Comparison of ENCODE assay signal across 8 cellular contexts in the genomic region with DNA sequence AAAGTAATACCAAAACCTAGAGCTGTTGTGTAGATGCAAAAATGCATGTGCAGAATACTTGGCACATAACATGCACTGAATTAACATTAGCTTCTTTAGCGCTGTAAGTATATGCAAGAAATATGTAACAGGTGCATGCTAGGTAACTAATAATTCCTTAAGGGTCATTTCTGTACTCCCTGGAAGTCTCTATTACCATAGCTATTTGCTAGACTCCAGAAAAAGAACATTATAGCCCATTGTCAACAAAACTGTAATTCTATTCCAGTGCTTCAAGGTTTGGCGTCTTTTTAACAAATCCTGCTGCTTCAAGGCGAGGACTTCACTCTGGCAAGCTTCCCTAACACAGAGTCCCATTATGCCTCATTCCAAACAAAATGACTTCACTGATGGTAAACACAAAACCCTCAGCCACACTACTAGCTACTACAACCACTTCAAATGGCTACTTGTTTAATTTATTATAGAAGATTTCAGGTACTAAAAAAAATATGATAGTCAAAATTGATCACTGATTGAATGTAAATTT. TPM values are rescaled to one million over a fixed set of nuclear protein-coding genes. Genes with fewer than 3 reads are reported as not detected.
A peak's percentile ranks its signal among the peaks of the same experiment; 100 is the strongest.
DNase-seq lines count a peak whose midpoint lies in the region.
"Had no signal": no experiment of that assay in that cellular context is flagged by ENCODE, and none has a peak within 500 bp of the region (broad histone marks: within the 10 kb centered on the region; RNA-seq: fewer than 3 reads in every experiment).

No MANE protein-coding gene starts in this region.

- no peaks in the 10 kb centered on the region for H4K20me1 ChIP-seq in GM23248 (ENCODE audit: insufficient read depth)

- no peak overlapping the region for H2AFZ ChIP-seq in GM23248

- no peaks in the 10 kb centered on the region for H3K27me3 ChIP-seq in GM23248 (replicated peaks; ENCODE audit: insufficient read depth)

- peaks cover 32% of the 10 kb centered on the region for H3K4me1 ChIP-seq in GM23248 (ENCODE audit: insufficient read depth)

- no peak overlapping the region for H3K27ac ChIP-seq in GM23248
- peak overlapping the region in 13 of 21 experiments; percentile 2 to 88 (median 75) for H3K27ac ChIP-seq in skin epidermis

- in situ Hi-C loops in GM23248 (cut with MboI) = no loop called here
- in situ Hi-C loops in SK-MEL-5 (cut with HindIII; ENCODE audit: low pct_unique_long_range_greater_than_20kb, low sequenced_read_pairs) = no loop called here

- H3F3A ChIP-seq in GM23248 (ENCODE audit: insufficient read depth) = peaks cover 17% of the 10 kb centered on the region

- H3K36me3 ChIP-seq in GM23248 (ENCODE audit: low read depth) = peaks cover 2% of the 10 kb centered on the region; the same call in 1 of the 2 replicates

- H3K9me2 ChIP-seq in GM23248 (ENCODE audit: insufficient read depth) = no peaks in the 10 kb centered on the region

- H3K9ac ChIP-seq in GM23248 = no peak overlapping the region

- H3K79me2 ChIP-seq in GM23248 (ENCODE audit: insufficient read depth) = peaks cover 100% of the 10 kb centered on the region

- H3K4me3 ChIP-seq in GM23248 (no peak overlapping the region), skin epidermis (no peak overlapping the region)

- H3K9me3 ChIP-seq in GM23248 (ENCODE audit: low read depth) = no peaks in the 10 kb centered on the region

- no peak overlapping the region for H3K4me2 ChIP-seq in GM23248 (ENCODE audit: unreplicated experiment)

- WGBS in GM23248 (ENCODE audit: low coverage in 1 of 2, low lambda C conversion rate in 2 of 2, missing lambda C conversion rate in 2 of 2), 2 experiments = 56% methylated on average over 3 of the region's 3 CpGs

- DNase-seq in GM23248 (peak; percentile 32), SK-MEL-5 (ENCODE audit: low read depth, low spot score) (peak; percentile 17), fibroblast of the conjunctiva (ENCODE audit: low read depth) (peak; percentile 13), KG1 (lab: John Stamatoyannopoulos, UW) (no peak), NCI-H226 (no peak), T-helper 9 cell (no peak)
- DNase-seq: activated CD8-positive, alpha-beta memory T cell treated with anti-CD3 and anti-CD28 coated beads, Interleukin-2, amount 50 U/mL, for 4 hours had no signal

RNA-seq across cellular contexts. Expression of a gene that starts 32.7 kb away (rescaled TPM):
- total RNA-seq in GM23248 (2014; rRNA removed; shearing (Covaris generic)) = 36.1 and 43.8 TPM in 2 replicates
- polyA plus RNA-seq in GM23248 (2016; fragmentation: Nextera tagmentation; extraction: Ambion mirVana) = 39.9 and 42.7 TPM in 2 replicates
- 51.0 and 56.7 TPM in 2 replicates for total RNA-seq in SK-MEL-5 (2014; rRNA removed; shearing (Covaris generic))
- polyA plus RNA-seq in SK-MEL-5 (2015; cell fraction: cytosol; rRNA removed) = 42.5 and 49.7 TPM in 2 replicates
- 21.9 and 33.2 TPM in 2 replicates for polyA plus RNA-seq in SK-MEL-5 (2015; cell fraction: nucleus; rRNA removed)

Comparison
In these comparisons a context has a peak if more than half of its experiments do, and no peak if none do; other contexts are left out.
1. DNase-seq: peak in GM23248 (single experiment), SK-MEL-5 (single experiment) and fibroblast of the conjunctiva (single experiment); none in KG1 (single experiment), NCI-H226 (single experiment) and T-helper 9 cell (single experiment).